ENCODE assay signal across 25 cellular contexts in genomic region chr13:60043262-60043661, GRCh38.
DNase-seq lines count a peak whose midpoint lies in the region; ATAC-seq and TF ChIP-seq lines count a peak whose summit lies in the region.
"Had no signal": no experiment of that assay in that cellular context is flagged by ENCODE, and none has a peak within 500 bp of the region (broad histone marks: within the 10 kb centered on the region; RNA-seq: fewer than 3 reads in every experiment).

No MANE protein-coding gene starts in this region.

- H2AK5ac ChIP-seq in neuronal stem cell (ENCODE audit: low read depth, low read length) = no peak overlapping the region

- H3K14ac ChIP-seq in neuronal stem cell (ENCODE audit: low read length) = no peak overlapping the region

- H3K4ac ChIP-seq in neuronal stem cell (ENCODE audit: low read length) = no peak overlapping the region

- H3K4me1 Mint-ChIP-seq in natural killer cell = no peaks in the 10 kb centered on the region
- H3K4me1 Mint-ChIP-seq: activated CD4-positive, alpha-beta T cell treated with anti-CD3 and anti-CD28 coated beads for 36 hours; CD4-positive, alpha-beta memory T cell; memory B cell; naive B cell had no signal

- H4K8ac ChIP-seq in neuronal stem cell (ENCODE audit: low read depth, low read length) = no peak overlapping the region

- DNase-seq in BJ (ENCODE audit: low read depth) (peak; percentile 56), NCI-H69 (lab: John Stamatoyannopoulos, UW) (peak; percentile 57), fibroblast of lung (ENCODE audit: low read depth in 2 of 2) (peak in 1 of 2 donors; percentile 37), neuronal stem cell (ENCODE audit: low spot score) (no peak), NCI-H510A (lab: John Stamatoyannopoulos, UW) (no peak), natural killer cell (no peak), iPS-NIHi7 (ENCODE audit: extremely low spot score) (no peak), putamen (ENCODE audit: low spot score) (no peak)
- DNase-seq: ACHN; activated CD4-positive, alpha-beta T cell treated with anti-CD3 and anti-CD28 coated beads for 36 hours; activated naive CD4-positive, alpha-beta T cell treated with Interleukin-2 at 50 U/mL for 16 hours; activated T-cell treated with anti-CD3 and anti-CD28 coated beads, Interleukin-2, amount 50 U/mL, for 48 hours; amygdala; caudate nucleus; CD4-positive, alpha-beta memory T cell; HCEC 1CT; KG1; left cardiac atrium; naive B cell; NCI-H1694 treated with DMSO at 0.1 percent for 48 hours; pancreas; right lobe of liver; upper lobe of left lung had no signal

- H3K36me3 Mint-ChIP-seq in natural killer cell = no peaks in the 10 kb centered on the region
- H3K36me3 Mint-ChIP-seq: CD4-positive, alpha-beta memory T cell; memory B cell; naive B cell had no signal

- H3K23ac ChIP-seq in neuronal stem cell (ENCODE audit: low read depth, low read length, poor library complexity) = no peak overlapping the region

- no peak overlapping the region for H2BK120ac ChIP-seq in neuronal stem cell (ENCODE audit: low read depth, low read length)

- H3K4me1 ChIP-seq in fibroblast of lung (ENCODE audit: control insufficient read depth, extremely low read depth, insufficient read depth, low read length) (no peaks in the 10 kb centered on the region), neuronal stem cell (ENCODE audit: control insufficient read depth in 2 of 2, insufficient read depth in 1 of 2, low read depth in 1 of 2, low read length in 2 of 2) (peaks cover 0 to 2% of the 10 kb centered on the region in 2 donors)
- H3K4me1 ChIP-seq: pancreas, right lobe of liver, upper lobe of left lung had no signal

- no peaks in the 10 kb centered on the region for H3K79me2 ChIP-seq in fibroblast of lung (ENCODE audit: control insufficient read depth, insufficient read depth, low read length)

- H3K9ac ChIP-seq in fibroblast of lung (ENCODE audit: insufficient read depth, low read length) (no peak overlapping the region), neuronal stem cell (ENCODE audit: low read depth, low read length, poor library complexity) (no peak overlapping the region)

- intact Hi-C loops in natural killer cell (cut with micrococcal nuclease) = no loop called here

- no peaks in the 10 kb centered on the region for H4K20me1 ChIP-seq in fibroblast of lung (ENCODE audit: control insufficient read depth, extremely low read depth, insufficient read depth, low read length)

- CTCF ChIA-PET in BJ (lab: Yijun Ruan, JAX) = no interaction called here

- no peak for ATAC-seq in natural killer cell
- ATAC-seq: activated CD4-positive, alpha-beta T cell treated with anti-CD3 and anti-CD28 coated beads for 36 hours; left cardiac atrium; pancreas; right lobe of liver; Right ventricle myocardium inferior had no signal

- H2BK5ac ChIP-seq in neuronal stem cell (ENCODE audit: low read length) = no peak overlapping the region

- no peak overlapping the region for H3K27ac ChIP-seq in fibroblast of lung (ENCODE audit: insufficient read depth, low read length)
- H3K27ac ChIP-seq in neuronal stem cell (replicated peaks; ENCODE audit: low read length) = no peak overlapping the region
- H3K27ac ChIP-seq: pancreas, right lobe of liver, upper lobe of left lung had no signal

- H3K4me3 Mint-ChIP-seq in natural killer cell = no peak overlapping the region
- H3K4me3 Mint-ChIP-seq: activated CD4-positive, alpha-beta T cell treated with anti-CD3 and anti-CD28 coated beads for 36 hours; CD4-positive, alpha-beta memory T cell; memory B cell; naive B cell had no signal

- no peak overlapping the region for H2BK15ac ChIP-seq in neuronal stem cell (ENCODE audit: low read length)

- no peak overlapping the region for H3K18ac ChIP-seq in neuronal stem cell (ENCODE audit: low read length)

- H3K27me3 ChIP-seq in BJ (ENCODE audit: control insufficient read depth, insufficient read depth, low read length) = no peaks in the 10 kb centered on the region
- H3K27me3 ChIP-seq in fibroblast of lung (ENCODE audit: control insufficient read depth, insufficient read depth, low read length) = no peaks in the 10 kb centered on the region
- no peaks in the 10 kb centered on the region for H3K27me3 ChIP-seq in neuronal stem cell (ENCODE audit: control insufficient read depth in 3 of 3, insufficient read depth in 3 of 3, low read depth in 1 of 3, low read length in 3 of 3)
- H3K27me3 ChIP-seq: pancreas, right lobe of liver, upper lobe of left lung had no signal

- no peaks in the 10 kb centered on the region for H3K9me3 Mint-ChIP-seq in natural killer cell
- H3K9me3 Mint-ChIP-seq: CD4-positive, alpha-beta memory T cell had no signal

- peak overlapping the region; percentile 22 for H2AFZ ChIP-seq in fibroblast of lung (ENCODE audit: low read length)
- peak overlapping the region; percentile 39 for H2AFZ ChIP-seq in neuronal stem cell (ENCODE audit: low read length)

- H3K4me3 ChIP-seq in BJ (ENCODE audit: low read depth, low read length) = no peak overlapping the region
- no peak overlapping the region for H3K4me3 ChIP-seq in fibroblast of lung (replicated peaks in 1 of 4; ENCODE audit: control extremely low read depth in 1 of 4, insufficient read depth in 1 of 4, low read depth in 3 of 4, low read length in 4 of 4)
- no peak overlapping the region for H3K4me3 ChIP-seq in neuronal stem cell (ENCODE audit: low read length in 2 of 2)
- H3K4me3 ChIP-seq: pancreas, right lobe of liver, upper lobe of left lung had no signal

- no peaks in the 10 kb centered on the region for H3K27me3 Mint-ChIP-seq in natural killer cell (ENCODE audit: low read depth in 2 of 2)
- H3K27me3 Mint-ChIP-seq: activated CD4-positive, alpha-beta T cell treated with anti-CD3 and anti-CD28 coated beads for 36 hours; CD4-positive, alpha-beta memory T cell; memory B cell; naive B cell had no signal

- no peak overlapping the region for H4K91ac ChIP-seq in neuronal stem cell (ENCODE audit: low read depth, low read length, poor library complexity)

- TF ChIP-seq CTCF in BJ (IDR thresholded peaks at IDR 0.05; ENCODE audit: insufficient read depth, low read depth, low read length) (no peak), fibroblast of lung (conservative IDR thresholded peaks at IDR 0.05 in 1 of 2, IDR thresholded peaks at IDR 0.05 in 1 of 2; ENCODE audit: low read depth in 1 of 2, low read length in 2 of 2) (no peak), natural killer cell (IDR thresholded peaks at IDR 0.05) (no peak)

- H3K27ac Mint-ChIP-seq in natural killer cell = no peak overlapping the region
- H3K27ac Mint-ChIP-seq: activated CD4-positive, alpha-beta T cell treated with anti-CD3 and anti-CD28 coated beads for 36 hours; CD4-positive, alpha-beta memory T cell; memory B cell; naive B cell had no signal

- H2BK12ac ChIP-seq in neuronal stem cell (ENCODE audit: low read length) = no peak overlapping the region

- H3K4me2 ChIP-seq in fibroblast of lung (ENCODE audit: extremely low read depth, insufficient read depth, low read length) = no peak overlapping the region
- no peak overlapping the region for H3K4me2 ChIP-seq in neuronal stem cell (ENCODE audit: insufficient read depth, low read length, poor library complexity, severe bottlenecking)

- H3K9me3 ChIP-seq in fibroblast of lung (ENCODE audit: control insufficient read depth, insufficient read depth, low read depth, low read length) (no peaks in the 10 kb centered on the region), neuronal stem cell (replicated peaks in 1 of 2; ENCODE audit: control insufficient read depth in 2 of 2, insufficient read depth in 1 of 2, low read depth in 1 of 2, low read length in 2 of 2) (peaks cover 0 to 2% of the 10 kb centered on the region in 2 donors)
- H3K9me3 ChIP-seq: pancreas, right lobe of liver, upper lobe of left lung had no signal

- no peaks in the 10 kb centered on the region for H3K79me1 ChIP-seq in neuronal stem cell (ENCODE audit: low read depth, low read length)

- H3K36me3 ChIP-seq in BJ (ENCODE audit: control insufficient read depth, insufficient read depth, low read length) = 0 out of 2 replicates have a peak, but pooled peaks cover 1% of the 10 kb centered on the region
- H3K36me3 ChIP-seq in fibroblast of lung (ENCODE audit: control insufficient read depth, insufficient read depth, low read length) = no peaks in the 10 kb centered on the region
- peaks cover 0 to 12% of the 10 kb centered on the region in 2 donors for H3K36me3 ChIP-seq in neuronal stem cell (replicated peaks in 1 of 2; ENCODE audit: control insufficient read depth in 2 of 2, insufficient read depth in 2 of 2, low read length in 2 of 2)
- H3K36me3 ChIP-seq: pancreas, right lobe of liver, upper lobe of left lung had no signal

- POLR2A ChIA-PET in BJ (lab: Charles Lee) = interaction anchor here (0.6 kb wide), 1 partner anchor 98 kb away, joined by 3 read pairs; no protein-coding TSS in a partner anchor

- no CpG with 5 or more reads among the region's 2 CpGs for WGBS in neuronal stem cell (ENCODE audit: extremely low coverage in 2 of 2, insufficient read length in 2 of 2, insufficient replicate concordance in 1 of 2), 2 donors

Comparison
In these comparisons a context has a peak if more than half of its experiments do, and no peak if none do; other contexts are left out.
1. DNase-seq: peak in BJ (single experiment) and NCI-H69 (single experiment); none in neuronal stem cell (single experiment), NCI-H510A (single experiment), natural killer cell (single experiment), iPS-NIHi7 (single experiment) and putamen (single experiment).